1 cellular context compared by ENCODE assay signal in genomic region chr5:98771389-98772109, GRCh38.
TF ChIP-seq lines count a peak whose summit lies in the region.

No MANE protein-coding gene starts in this region.

TF ChIP-seq in HepG2, 621 proteins besides CTCF, POLR2A, EP300 and RAD21 (continued from another document and continues in another):
- no peak for TF ChIP-seq CSRNP1 (CRISPR knock-in tag; IDR thresholded peaks at IDR 0.05)
- TF ChIP-seq SMARCE1 (IDR thresholded peaks at IDR 0.05; ENCODE audit: borderline replicate concordance): no peak
- no peak for TF ChIP-seq REST (IDR thresholded peaks at IDR 0.05; ENCODE audit: borderline replicate concordance in 1 of 2, low read depth in 1 of 2, low read length in 2 of 2)
- no peak for TF ChIP-seq ZNF224 (CRISPR knock-in tag; IDR thresholded peaks at IDR 0.05)
- no peak for TF ChIP-seq SP140L (CRISPR knock-in tag; IDR thresholded peaks at IDR 0.05; ENCODE audit: borderline replicate concordance)
- TF ChIP-seq MED8 (CRISPR knock-in tag; IDR thresholded peaks at IDR 0.05; ENCODE audit: insufficient replicate concordance): no peak
- TF ChIP-seq KDM3A (CRISPR knock-in tag; IDR thresholded peaks at IDR 0.05; ENCODE audit: low read depth): no peak
- TF ChIP-seq ZNF619 (CRISPR knock-in tag; IDR thresholded peaks at IDR 0.05): no peak
- no peak for TF ChIP-seq ZBTB42 (CRISPR knock-in tag; IDR thresholded peaks at IDR 0.05)
- no peak for TF ChIP-seq PCBP1 (IDR thresholded peaks at IDR 0.05; ENCODE audit: borderline replicate concordance, low read depth, low read length)
- TF ChIP-seq GATAD1 (CRISPR knock-in tag; IDR thresholded peaks at IDR 0.05): 0 out of 2 replicates have a peak, but pooled peaks have one; percentile 14
- TF ChIP-seq ZNF432 (CRISPR knock-in tag; IDR thresholded peaks at IDR 0.05; ENCODE audit: borderline replicate concordance): no peak
- TF ChIP-seq ZBTB38 (CRISPR knock-in tag; IDR thresholded peaks at IDR 0.05): no peak
- TF ChIP-seq, protein P1, sequence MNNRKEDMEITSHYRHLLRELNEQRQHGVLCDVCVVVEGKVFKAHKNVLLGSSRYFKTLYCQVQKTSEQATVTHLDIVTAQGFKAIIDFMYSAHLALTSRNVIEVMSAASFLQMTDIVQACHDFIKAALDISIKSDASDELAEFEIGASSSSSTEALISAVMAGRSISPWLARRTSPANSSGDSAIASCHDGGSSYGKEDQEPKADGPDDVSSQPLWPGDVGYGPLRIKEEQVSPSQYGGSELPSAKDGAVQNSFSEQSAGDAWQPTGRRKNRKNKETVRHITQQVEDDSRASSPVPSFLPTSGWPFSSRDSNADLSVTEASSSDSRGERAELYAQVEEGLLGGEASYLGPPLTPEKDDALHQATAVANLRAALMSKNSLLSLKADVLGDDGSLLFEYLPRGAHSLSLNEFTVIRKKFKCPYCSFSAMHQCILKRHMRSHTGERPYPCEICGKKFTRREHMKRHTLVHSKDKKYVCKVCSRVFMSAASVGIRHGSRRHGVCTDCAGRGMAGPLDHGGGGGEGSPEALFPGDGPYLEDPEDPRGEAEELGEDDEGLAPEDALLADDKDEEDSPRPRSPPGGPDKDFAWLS (CRISPR knock-in tag; IDR thresholded peaks at IDR 0.05; ENCODE audit: borderline replicate concordance): no peak
- no peak for TF ChIP-seq MAFK (conservative IDR thresholded peaks at IDR 0.05 in 1 of 2, IDR thresholded peaks at IDR 0.05 in 1 of 2; ENCODE audit: low read length in 2 of 2)
- TF ChIP-seq DMTF1 (CRISPR knock-in tag; IDR thresholded peaks at IDR 0.05): no peak
- TF ChIP-seq ZNF18 (CRISPR knock-in tag; IDR thresholded peaks at IDR 0.05; ENCODE audit: insufficient replicate concordance): no peak
- TF ChIP-seq MIXL1 (CRISPR knock-in tag; IDR thresholded peaks at IDR 0.05): peak; percentile 38; the same call in 1 of the 2 replicates
- no peak for TF ChIP-seq FUBP1 (CRISPR knock-in tag; IDR thresholded peaks at IDR 0.05; ENCODE audit: borderline replicate concordance)
- TF ChIP-seq ARID3A (IDR thresholded peaks at IDR 0.05; ENCODE audit: low read depth, low read length): peak; percentile 52
- TF ChIP-seq BCL6 (CRISPR knock-in tag; IDR thresholded peaks at IDR 0.05): 0 out of 2 replicates have a peak, but pooled peaks have one; percentile 34
- TF ChIP-seq ARNT2 (CRISPR knock-in tag; IDR thresholded peaks at IDR 0.05; ENCODE audit: low read depth): no peak
- TF ChIP-seq ZNF841 (CRISPR knock-in tag; IDR thresholded peaks at IDR 0.05; ENCODE audit: borderline replicate concordance): no peak
- TF ChIP-seq ZNF335 (CRISPR knock-in tag; IDR thresholded peaks at IDR 0.05): no peak
- no peak for TF ChIP-seq ZNF816 (CRISPR knock-in tag; IDR thresholded peaks at IDR 0.05; ENCODE audit: borderline replicate concordance)
- TF ChIP-seq HOXA5 (CRISPR knock-in tag; IDR thresholded peaks at IDR 0.05): no peak; the same call in 1 of the 2 replicates
- TF ChIP-seq TOE1 (CRISPR knock-in tag; IDR thresholded peaks at IDR 0.05): no peak
- no peak for TF ChIP-seq MBNL3 (CRISPR knock-in tag; conservative IDR thresholded peaks at IDR 0.05)
- no peak for TF ChIP-seq GABPA (IDR thresholded peaks at IDR 0.05; ENCODE audit: low read depth, low read length)
- peak; percentile 15; the same call in 1 of the 2 replicates for TF ChIP-seq GABPA (CRISPR knock-in tag; IDR thresholded peaks at IDR 0.05; ENCODE audit: low read depth)
- no peak for TF ChIP-seq ARNTL (CRISPR knock-in tag; IDR thresholded peaks at IDR 0.05)
- peak; percentile 30; the same call in 1 of the 2 replicates for TF ChIP-seq KAT8 (CRISPR knock-in tag; IDR thresholded peaks at IDR 0.05)
- TF ChIP-seq FOXJ3 (CRISPR knock-in tag; IDR thresholded peaks at IDR 0.05; ENCODE audit: borderline replicate concordance): no peak
- no peak for TF ChIP-seq TAF1 (CRISPR knock-in tag; IDR thresholded peaks at IDR 0.05)
- TF ChIP-seq ZNF337 (CRISPR knock-in tag; IDR thresholded peaks at IDR 0.05; ENCODE audit: borderline replicate concordance, low read depth): no peak
- no peak for TF ChIP-seq ZNF883 (CRISPR knock-in tag; IDR thresholded peaks at IDR 0.05; ENCODE audit: not compliant biosample characterization)
- no peak for TF ChIP-seq XBP1 (CRISPR knock-in tag; IDR thresholded peaks at IDR 0.05)
- TF ChIP-seq ZNF747 (CRISPR knock-in tag; IDR thresholded peaks at IDR 0.05; ENCODE audit: borderline replicate concordance): no peak
- no peak for TF ChIP-seq ZNF850 (CRISPR knock-in tag; conservative IDR thresholded peaks at IDR 0.05)
- TF ChIP-seq DMAP1 (CRISPR knock-in tag; IDR thresholded peaks at IDR 0.05): no peak
- no peak for TF ChIP-seq ZNF44 (CRISPR knock-in tag; IDR thresholded peaks at IDR 0.05)
- TF ChIP-seq ZFP41 (CRISPR knock-in tag; IDR thresholded peaks at IDR 0.05; ENCODE audit: borderline replicate concordance): no peak
- no peak for TF ChIP-seq SP2 (CRISPR knock-in tag; IDR thresholded peaks at IDR 0.05)
- no peak for TF ChIP-seq ZKSCAN8 (CRISPR knock-in tag; IDR thresholded peaks at IDR 0.05; ENCODE audit: borderline replicate concordance)
- TF ChIP-seq ZNF232 (CRISPR knock-in tag; IDR thresholded peaks at IDR 0.05; ENCODE audit: borderline replicate concordance): no peak
- peak; percentile 64; the same call in 1 of the 2 replicates for TF ChIP-seq GATAD2A (CRISPR knock-in tag; IDR thresholded peaks at IDR 0.05)
- no peak for TF ChIP-seq ZBTB20 (CRISPR knock-in tag; IDR thresholded peaks at IDR 0.05; ENCODE audit: borderline replicate concordance, low read depth)
- no peak for TF ChIP-seq NBN (conservative IDR thresholded peaks at IDR 0.05)
- TF ChIP-seq, protein P2, sequence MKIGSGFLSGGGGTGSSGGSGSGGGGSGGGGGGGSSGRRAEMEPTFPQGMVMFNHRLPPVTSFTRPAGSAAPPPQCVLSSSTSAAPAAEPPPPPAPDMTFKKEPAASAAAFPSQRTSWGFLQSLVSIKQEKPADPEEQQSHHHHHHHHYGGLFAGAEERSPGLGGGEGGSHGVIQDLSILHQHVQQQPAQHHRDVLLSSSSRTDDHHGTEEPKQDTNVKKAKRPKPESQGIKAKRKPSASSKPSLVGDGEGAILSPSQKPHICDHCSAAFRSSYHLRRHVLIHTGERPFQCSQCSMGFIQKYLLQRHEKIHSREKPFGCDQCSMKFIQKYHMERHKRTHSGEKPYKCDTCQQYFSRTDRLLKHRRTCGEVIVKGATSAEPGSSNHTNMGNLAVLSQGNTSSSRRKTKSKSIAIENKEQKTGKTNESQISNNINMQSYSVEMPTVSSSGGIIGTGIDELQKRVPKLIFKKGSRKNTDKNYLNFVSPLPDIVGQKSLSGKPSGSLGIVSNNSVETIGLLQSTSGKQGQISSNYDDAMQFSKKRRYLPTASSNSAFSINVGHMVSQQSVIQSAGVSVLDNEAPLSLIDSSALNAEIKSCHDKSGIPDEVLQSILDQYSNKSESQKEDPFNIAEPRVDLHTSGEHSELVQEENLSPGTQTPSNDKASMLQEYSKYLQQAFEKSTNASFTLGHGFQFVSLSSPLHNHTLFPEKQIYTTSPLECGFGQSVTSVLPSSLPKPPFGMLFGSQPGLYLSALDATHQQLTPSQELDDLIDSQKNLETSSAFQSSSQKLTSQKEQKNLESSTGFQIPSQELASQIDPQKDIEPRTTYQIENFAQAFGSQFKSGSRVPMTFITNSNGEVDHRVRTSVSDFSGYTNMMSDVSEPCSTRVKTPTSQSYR (CRISPR knock-in tag; IDR thresholded peaks at IDR 0.05; ENCODE audit: borderline replicate concordance): peak; percentile 83
- no peak for TF ChIP-seq ZNF674 (CRISPR knock-in tag; IDR thresholded peaks at IDR 0.05; ENCODE audit: low read depth)
- TF ChIP-seq FOSL2 (CRISPR knock-in tag; IDR thresholded peaks at IDR 0.05): no peak
- 0 out of 2 replicates have a peak, but pooled peaks have one; percentile 36 for TF ChIP-seq ELF3 (CRISPR knock-in tag; IDR thresholded peaks at IDR 0.05)
- no peak for TF ChIP-seq ZNF558 (CRISPR knock-in tag; IDR thresholded peaks at IDR 0.05; ENCODE audit: borderline replicate concordance)
- TF ChIP-seq ZNF264 (CRISPR knock-in tag; IDR thresholded peaks at IDR 0.05): no peak
